16 cellular contexts compared by ENCODE assay signal in genomic region chr2:120647487-120647886, GRCh38.
A peak's percentile ranks its signal among the peaks of the same experiment; 100 is the strongest.
DNase-seq lines count a peak whose midpoint lies in the region; ATAC-seq and TF ChIP-seq lines count a peak whose summit lies in the region.
"Had no signal": no experiment of that assay in that cellular context is flagged by ENCODE, and none has a peak within 500 bp of the region (broad histone marks: within the 10 kb centered on the region; RNA-seq: fewer than 3 reads in every experiment).

No MANE protein-coding gene starts in this region.

- no peak overlapping the region for H3K27ac ChIP-seq in vagina
- H3K27ac ChIP-seq: breast epithelium, left lung had no signal

- TF ChIP-seq CTCF in vagina (IDR thresholded peaks at IDR 0.05) = no peak

- H3K9me3 Mint-ChIP-seq in effector memory CD8-positive, alpha-beta T cell = peaks cover 4 to 15% of the 10 kb centered on the region in 2 donors

- H3K4me3 ChIP-seq in vagina = no peak overlapping the region
- H3K4me3 ChIP-seq: breast epithelium, left lung had no signal

- no peaks in the 10 kb centered on the region for H3K4me1 Mint-ChIP-seq in effector memory CD8-positive, alpha-beta T cell (ENCODE audit: low read depth in 2 of 2)
- H3K4me1 Mint-ChIP-seq: naive thymus-derived CD8-positive, alpha-beta T cell had no signal

- H3K4me3 Mint-ChIP-seq in effector memory CD8-positive, alpha-beta T cell = no peak overlapping the region
- H3K4me3 Mint-ChIP-seq: naive thymus-derived CD8-positive, alpha-beta T cell; T-helper 1 cell treated with Interleukin-12 subunit alpha and Interleukin-12 subunit beta and Interleukin-4 antibody, amounts not matched to agents 30 μg/mL and 1 μg/mL, for 36 hours had no signal

- peaks cover 5 to 15% of the 10 kb centered on the region in 2 donors for H3K27me3 Mint-ChIP-seq in effector memory CD8-positive, alpha-beta T cell

- peaks cover 3% of the 10 kb centered on the region for H3K36me3 Mint-ChIP-seq in effector memory CD8-positive, alpha-beta T cell (ENCODE audit: insufficient read depth)

- H3K27ac Mint-ChIP-seq in effector memory CD8-positive, alpha-beta T cell = no peak overlapping the region
- H3K27ac Mint-ChIP-seq: naive thymus-derived CD8-positive, alpha-beta T cell; T-helper 1 cell treated with Interleukin-12 subunit alpha and Interleukin-12 subunit beta and Interleukin-4 antibody, amounts not matched to agents 30 μg/mL and 1 μg/mL, for 36 hours had no signal

- in situ Hi-C loops in ACHN (cut with HindIII; ENCODE audit: low pct_ligation_motif_present, low pct_unique_long_range_greater_than_20kb, low sequenced_read_pairs) = no loop called here

- intact Hi-C loops in posterior cingulate gyrus (cut with DNase I) (no loop called here), vagina (cut with DNase I) (no loop called here)

- TF ChIP-seq POLR2A in vagina (IDR thresholded peaks at IDR 0.05) = no peak

- H3K4me1 ChIP-seq in vagina = no peaks in the 10 kb centered on the region
- H3K4me1 ChIP-seq: breast epithelium, left lung had no signal

- peak; percentile 43 for DNase-seq in ACHN
- peak; percentile 69 for DNase-seq in HCEC 1CT
- DNase-seq in astrocyte of the hippocampus (ENCODE audit: low read depth, low spot score) = peak; percentile 29
- peak; percentile 43 for DNase-seq in hepatic stellate cell (ENCODE audit: low spot score)
- no peak for DNase-seq in effector memory CD8-positive, alpha-beta T cell
- DNase-seq in posterior cingulate gyrus = no peak
- no peak for DNase-seq in vagina (ENCODE audit: extremely low spot score in 2 of 2)
- DNase-seq: activated CD4-positive, CD25-positive, alpha-beta regulatory T cell treated with anti-CD3 and anti-CD28 coated beads, Interleukin-2, amount 50 U/mL, for 72 hours; hypothalamus; naive thymus-derived CD8-positive, alpha-beta T cell; NCI-H1048; substantia nigra had no signal

- no peaks in the 10 kb centered on the region for H3K36me3 ChIP-seq in vagina
- H3K36me3 ChIP-seq: breast epithelium, left lung had no signal

- H3K9me3 ChIP-seq in vagina = peaks cover 4% of the 10 kb centered on the region

- no peaks in the 10 kb centered on the region for H3K27me3 ChIP-seq in vagina
- H3K27me3 ChIP-seq: breast epithelium, left lung had no signal

- ATAC-seq in GM18868 (IDR thresholded peaks at IDR 0.05; ENCODE audit: unreplicated experiment) = no peak
- no peak for ATAC-seq in effector memory CD8-positive, alpha-beta T cell (replicated peaks)
- ATAC-seq: left lung; naive thymus-derived CD8-positive, alpha-beta T cell had no signal

Comparison
In these comparisons a context has a peak if more than half of its experiments do, and no peak if none do; other contexts are left out.
1. DNase-seq: peak in ACHN (single experiment), HCEC 1CT (single experiment), astrocyte of the hippocampus (single experiment) and hepatic stellate cell (single experiment); none in effector memory CD8-positive, alpha-beta T cell (0 of 3), posterior cingulate gyrus (0 of 10) and vagina (0 of 2).